ENCODE assay signal across 10 cellular contexts in the genomic region with DNA sequence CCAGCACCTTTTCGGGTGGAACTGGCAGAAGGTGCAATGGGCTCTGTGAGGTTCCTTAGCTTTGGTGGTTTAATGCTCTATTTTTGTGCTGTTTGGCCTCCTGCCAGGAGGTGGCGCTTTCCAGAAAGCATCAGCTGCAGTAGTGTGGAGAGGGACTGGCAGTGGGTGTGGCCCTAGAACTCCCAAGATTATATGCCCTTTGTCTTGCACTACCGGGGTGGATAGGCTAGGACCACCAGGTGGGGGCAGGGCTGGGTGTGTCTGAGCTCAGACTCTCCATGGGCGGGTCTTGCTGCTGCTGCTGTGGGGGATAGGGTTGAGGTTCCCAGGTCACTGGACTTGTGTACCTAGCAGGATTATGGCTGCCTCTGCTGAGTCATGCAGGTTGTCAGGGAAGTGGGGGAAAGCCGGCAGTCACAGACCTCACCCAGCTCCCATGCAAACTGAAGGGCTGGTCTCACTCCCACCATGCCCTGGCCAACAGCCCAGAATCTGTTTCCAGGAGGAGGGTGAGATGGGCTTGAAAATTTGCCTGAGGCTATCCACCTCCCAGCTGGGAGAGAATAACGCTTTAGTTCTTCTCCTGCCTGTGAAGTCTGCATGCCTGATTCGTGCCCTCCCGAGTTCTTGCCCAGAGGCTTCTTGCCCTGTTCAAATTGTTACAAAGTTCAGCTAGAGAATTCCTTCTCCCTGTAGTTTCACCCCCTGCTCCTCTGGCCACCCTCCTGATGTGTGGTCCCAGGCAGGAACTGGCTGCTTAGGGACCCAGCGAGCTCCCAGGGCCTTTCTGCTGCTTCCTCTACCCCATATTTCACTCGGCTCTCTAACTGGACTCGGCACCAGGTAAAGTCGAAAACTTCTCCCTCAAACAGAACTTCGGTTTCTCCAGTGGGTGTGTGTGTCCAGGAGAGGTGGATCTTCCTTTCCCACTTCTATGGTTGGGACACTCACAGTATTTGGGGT.
DNase-seq lines count a peak whose midpoint lies in the region; ATAC-seq, FAIRE-seq and TF ChIP-seq lines count a peak whose summit lies in the region.
"Had no signal": no experiment of that assay in that cellular context is flagged by ENCODE, and none has a peak within 500 bp of the region (broad histone marks: within the 10 kb centered on the region; RNA-seq: fewer than 3 reads in every experiment).

No MANE protein-coding gene starts in this region.

- no peaks in the 10 kb centered on the region for H3K27me3 ChIP-seq in pancreas

- no peak for FAIRE-seq in pancreas (lab: Jason Lieb, UNC)

- no peaks in the 10 kb centered on the region for H3K36me3 ChIP-seq in pancreas

- no peaks in the 10 kb centered on the region for H3K9me3 ChIP-seq in pancreas

- ATAC-seq in pancreas (peak in 3 of 4 donors; percentile 49 to 75 (median 71)), HG02678 (IDR thresholded peaks at IDR 0.05; ENCODE audit: unreplicated experiment) (no peak), GM21619 (IDR thresholded peaks at IDR 0.05; ENCODE audit: unreplicated experiment) (no peak), HG03095 (IDR thresholded peaks at IDR 0.05; ENCODE audit: unreplicated experiment) (no peak)

- intact Hi-C loops in pancreas (cut with DNase I): loop anchor here in 1 of 3 donors (10.0 kb wide), 1 partner anchor 236 kb away; no protein-coding TSS in a partner anchor

- WGBS in pancreas, 2 donors: 47 to 61% methylated on average over 13 of the region's 13 CpGs

- DNase-seq in Caki2 (ENCODE audit: low read depth) (peak; percentile 89), NCI-H1048 (lab: John Stamatoyannopoulos, UW) (peak; percentile 16), pancreas (peak in 4 of 6 donors; percentile 13 to 27 (median 22))
- peak; percentile 54 for DNase-seq in activated CD4-positive, alpha-beta T cell treated with anti-CD3 and anti-CD28 coated beads, Interleukin-2, amount 50 U/mL, for 1 hour
- peak; percentile 12 for DNase-seq in effector CD8-positive, alpha-beta T cell (lab: John Stamatoyannopoulos, UW)
- DNase-seq: naive B cell had no signal

- no peaks in the 10 kb centered on the region for H3K4me1 ChIP-seq in pancreas

- H3K4me3 ChIP-seq in pancreas: no peak overlapping the region

- no peak overlapping the region for H3K27ac ChIP-seq in pancreas
- H3K27ac ChIP-seq: HL-60 had no signal

- in situ Hi-C loops in Caki2 (cut with HindIII; ENCODE audit: low pct_unique_long_range_greater_than_20kb, low sequenced_read_pairs): no loop called here

- TF ChIP-seq CTCF in pancreas (IDR thresholded peaks at IDR 0.05): no peak

Comparison
In these comparisons a context has a peak if more than half of its experiments do, and no peak if none do; other contexts are left out.
1. DNase-seq: peak in every context shown above with its lines; median percentile 89 in Caki2; 54 in activated CD4-positive, alpha-beta T cell treated with anti-CD3 and anti-CD28 coated beads, Interleukin-2, amount 50 U/mL, for 1 hour; 22 in pancreas; 16 in NCI-H1048; 12 in effector CD8-positive, alpha-beta T cell.
2. ATAC-seq: peak in pancreas (3 of 4); none in HG02678 (single experiment), GM21619 (single experiment) and HG03095 (single experiment).